Comparison of ENCODE assay signal across 1 cellular context in the genomic region with DNA sequence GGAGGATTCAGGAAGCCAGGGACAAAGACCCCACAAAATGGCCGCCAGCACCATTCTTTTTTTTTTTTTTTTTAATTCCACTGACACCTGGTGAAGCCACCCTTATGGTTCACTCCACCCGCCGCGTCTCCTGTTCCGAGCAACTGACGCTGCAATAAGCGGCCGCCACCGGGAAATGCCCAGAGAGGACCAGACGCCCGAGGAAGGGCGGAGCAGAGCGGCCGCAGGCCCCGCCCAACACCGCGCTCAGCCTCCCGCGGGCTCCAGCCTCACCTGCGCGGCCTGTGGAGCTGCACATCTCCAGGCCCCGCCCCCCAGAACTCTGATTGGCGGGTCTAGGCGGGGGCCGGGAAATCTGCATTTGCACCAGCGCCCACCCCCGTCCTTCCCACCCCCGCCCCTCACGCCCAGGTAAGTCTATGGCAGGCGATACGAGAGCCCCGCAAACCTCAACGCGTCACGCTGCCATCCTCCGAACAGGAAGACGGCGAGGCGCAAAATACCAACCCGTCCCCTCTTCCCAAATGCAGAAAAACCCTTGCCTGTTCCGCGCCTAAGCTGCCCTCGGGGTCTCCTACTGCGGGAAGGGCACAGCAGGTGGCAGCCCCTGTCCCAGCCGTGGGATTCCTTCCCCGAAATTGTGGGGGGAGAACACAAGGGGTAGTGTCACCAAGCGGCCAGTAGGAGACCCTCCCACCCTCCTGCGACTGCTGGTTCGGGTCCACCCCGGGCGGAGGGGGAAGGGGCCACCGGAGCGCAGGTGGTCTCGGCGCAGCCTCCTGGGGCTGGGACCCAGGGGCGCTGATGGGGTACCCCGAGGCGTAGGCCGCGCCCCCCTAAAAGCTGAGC.
TF ChIP-seq lines count a peak whose summit lies in the region.

No MANE protein-coding gene starts in this region.

TF ChIP-seq in HepG2, 621 proteins besides CTCF, POLR2A, EP300 and RAD21 (continued from another document and continues in another):
- TF ChIP-seq, protein P1, sequence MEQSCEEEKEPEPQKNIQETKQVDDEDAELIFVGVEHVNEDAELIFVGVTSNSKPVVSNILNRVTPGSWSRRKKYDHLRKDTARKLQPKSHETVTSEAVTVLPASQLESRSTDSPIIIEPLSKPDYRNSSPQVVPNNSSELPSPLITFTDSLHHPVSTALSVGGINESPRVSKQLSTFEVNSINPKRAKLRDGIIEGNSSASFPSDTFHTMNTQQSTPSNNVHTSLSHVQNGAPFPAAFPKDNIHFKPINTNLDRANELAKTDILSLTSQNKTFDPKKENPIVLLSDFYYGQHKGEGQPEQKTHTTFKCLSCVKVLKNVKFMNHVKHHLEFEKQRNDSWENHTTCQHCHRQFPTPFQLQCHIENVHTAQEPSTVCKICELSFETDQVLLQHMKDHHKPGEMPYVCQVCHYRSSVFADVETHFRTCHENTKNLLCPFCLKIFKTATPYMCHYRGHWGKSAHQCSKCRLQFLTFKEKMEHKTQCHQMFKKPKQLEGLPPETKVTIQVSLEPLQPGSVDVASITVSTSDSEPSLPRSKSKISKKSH (CRISPR knock-in tag; IDR thresholded peaks at IDR 0.05; ENCODE audit: borderline replicate concordance), result peak; percentile 81
- TF ChIP-seq, protein P2, sequence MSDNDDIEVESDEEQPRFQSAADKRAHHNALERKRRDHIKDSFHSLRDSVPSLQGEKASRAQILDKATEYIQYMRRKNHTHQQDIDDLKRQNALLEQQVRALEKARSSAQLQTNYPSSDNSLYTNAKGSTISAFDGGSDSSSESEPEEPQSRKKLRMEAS (IDR thresholded peaks at IDR 0.05), result peak; percentile 51
- peak; percentile 8; the same call in 1 of the 2 replicates for TF ChIP-seq FOXP4 (CRISPR knock-in tag; IDR thresholded peaks at IDR 0.05)
- peak; percentile 69; the same call in 1 of the 2 replicates for TF ChIP-seq ZSCAN21 (CRISPR knock-in tag; IDR thresholded peaks at IDR 0.05; ENCODE audit: borderline replicate concordance)
- TF ChIP-seq KAT7 (CRISPR knock-in tag; IDR thresholded peaks at IDR 0.05; ENCODE audit: borderline replicate concordance), result peak; percentile 90; the same call in 1 of the 2 replicates
- TF ChIP-seq MEF2D (CRISPR knock-in tag; IDR thresholded peaks at IDR 0.05), result peak; percentile 72
- TF ChIP-seq ZNF225 (CRISPR knock-in tag; IDR thresholded peaks at IDR 0.05), result peak; percentile 88; the same call in 1 of the 2 replicates
- peak; percentile 28; the same call in 1 of the 2 replicates for TF ChIP-seq ZNF703 (CRISPR knock-in tag; IDR thresholded peaks at IDR 0.05; ENCODE audit: borderline replicate concordance)
- TF ChIP-seq, protein P3, sequence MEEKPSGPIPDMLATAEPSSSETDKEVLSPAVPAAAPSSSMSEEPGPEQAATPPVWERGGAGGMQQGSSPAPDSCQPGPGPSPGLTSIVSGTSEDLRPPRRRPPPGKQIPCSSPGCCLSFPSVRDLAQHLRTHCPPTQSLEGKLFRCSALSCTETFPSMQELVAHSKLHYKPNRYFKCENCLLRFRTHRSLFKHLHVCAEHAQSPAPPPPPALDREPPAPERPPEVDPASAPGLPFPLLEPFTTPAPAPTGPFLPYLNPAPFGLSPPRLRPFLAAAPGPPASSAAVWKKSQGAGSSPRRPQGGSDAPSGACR (CRISPR knock-in tag; IDR thresholded peaks at IDR 0.05), result peak; percentile 73; the same call in 1 of the 2 replicates
- peak; percentile 58; the same call in 1 of the 2 replicates for TF ChIP-seq HIVEP1 (CRISPR knock-in tag; IDR thresholded peaks at IDR 0.05)
- TF ChIP-seq GZF1 (CRISPR knock-in tag; IDR thresholded peaks at IDR 0.05), result 0 out of 2 replicates have a peak, but pooled peaks have one; percentile 58
- peak; percentile 60; the same call in 1 of the 2 replicates for TF ChIP-seq ZNF740 (CRISPR knock-in tag; IDR thresholded peaks at IDR 0.05)
- peak; percentile 23; the same call in 1 of the 2 replicates for TF ChIP-seq SNAI1 (CRISPR knock-in tag; IDR thresholded peaks at IDR 0.05; ENCODE audit: borderline replicate concordance)
- 0 out of 2 replicates have a peak, but pooled peaks have one; percentile 6 for TF ChIP-seq ETS1 (CRISPR knock-in tag; IDR thresholded peaks at IDR 0.05)
- TF ChIP-seq CENPT (CRISPR knock-in tag; IDR thresholded peaks at IDR 0.05; ENCODE audit: low read depth), result 0 out of 2 replicates have a peak, but pooled peaks have one; percentile 52
- 0 out of 2 replicates have a peak, but pooled peaks have one; percentile 42 for TF ChIP-seq E2F1 (CRISPR knock-in tag; IDR thresholded peaks at IDR 0.05)
- TF ChIP-seq KDM3A (CRISPR knock-in tag; IDR thresholded peaks at IDR 0.05; ENCODE audit: low read depth), result peak; percentile 22; the same call in 1 of the 2 replicates
- no peak for TF ChIP-seq NKX3-1 (CRISPR knock-in tag; IDR thresholded peaks at IDR 0.05)
- 0 out of 2 replicates have a peak, but pooled peaks have one; percentile 7 for TF ChIP-seq FOSL2 (CRISPR knock-in tag; IDR thresholded peaks at IDR 0.05)
- peak; percentile 30; the same call in 1 of the 2 replicates for TF ChIP-seq ZNF350 (CRISPR knock-in tag; IDR thresholded peaks at IDR 0.05; ENCODE audit: borderline replicate concordance, low read depth)
- no peak for TF ChIP-seq ZNF589 (CRISPR knock-in tag; conservative IDR thresholded peaks at IDR 0.05)
- no peak for TF ChIP-seq SYNCRIP (IDR thresholded peaks at IDR 0.05; ENCODE audit: insufficient read depth, low read depth, low read length)
- TF ChIP-seq, protein P4, sequence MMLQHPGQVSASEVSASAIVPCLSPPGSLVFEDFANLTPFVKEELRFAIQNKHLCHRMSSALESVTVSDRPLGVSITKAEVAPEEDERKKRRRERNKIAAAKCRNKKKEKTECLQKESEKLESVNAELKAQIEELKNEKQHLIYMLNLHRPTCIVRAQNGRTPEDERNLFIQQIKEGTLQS (CRISPR knock-in tag; IDR thresholded peaks at IDR 0.05), result no peak
- peak; percentile 39; the same call in 1 of the 2 replicates for TF ChIP-seq DMAP1 (CRISPR knock-in tag; IDR thresholded peaks at IDR 0.05)
- peak; percentile 79 for TF ChIP-seq ZMYM2 (CRISPR knock-in tag; IDR thresholded peaks at IDR 0.05)
- TF ChIP-seq ZNF879 (CRISPR knock-in tag; IDR thresholded peaks at IDR 0.05), result no peak
- TF ChIP-seq PBX2 (CRISPR knock-in tag; IDR thresholded peaks at IDR 0.05), result peak; percentile 9
- 0 out of 2 replicates have a peak, but pooled peaks have one; percentile 10 for TF ChIP-seq TFE3 (CRISPR knock-in tag; IDR thresholded peaks at IDR 0.05)
- TF ChIP-seq ZNF766 (CRISPR knock-in tag; IDR thresholded peaks at IDR 0.05; ENCODE audit: borderline replicate concordance), result 0 out of 2 replicates have a peak, but pooled peaks have one; percentile 47
- TF ChIP-seq ZNF501 (CRISPR knock-in tag; IDR thresholded peaks at IDR 0.05), result peak; percentile 68
- TF ChIP-seq, protein P5, sequence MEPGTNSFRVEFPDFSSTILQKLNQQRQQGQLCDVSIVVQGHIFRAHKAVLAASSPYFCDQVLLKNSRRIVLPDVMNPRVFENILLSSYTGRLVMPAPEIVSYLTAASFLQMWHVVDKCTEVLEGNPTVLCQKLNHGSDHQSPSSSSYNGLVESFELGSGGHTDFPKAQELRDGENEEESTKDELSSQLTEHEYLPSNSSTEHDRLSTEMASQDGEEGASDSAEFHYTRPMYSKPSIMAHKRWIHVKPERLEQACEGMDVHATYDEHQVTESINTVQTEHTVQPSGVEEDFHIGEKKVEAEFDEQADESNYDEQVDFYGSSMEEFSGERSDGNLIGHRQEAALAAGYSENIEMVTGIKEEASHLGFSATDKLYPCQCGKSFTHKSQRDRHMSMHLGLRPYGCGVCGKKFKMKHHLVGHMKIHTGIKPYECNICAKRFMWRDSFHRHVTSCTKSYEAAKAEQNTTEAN (CRISPR knock-in tag; conservative IDR thresholded peaks at IDR 0.05), result 0 out of 2 replicates have a peak, but pooled peaks have one; percentile 53
- TF ChIP-seq, protein P6, sequence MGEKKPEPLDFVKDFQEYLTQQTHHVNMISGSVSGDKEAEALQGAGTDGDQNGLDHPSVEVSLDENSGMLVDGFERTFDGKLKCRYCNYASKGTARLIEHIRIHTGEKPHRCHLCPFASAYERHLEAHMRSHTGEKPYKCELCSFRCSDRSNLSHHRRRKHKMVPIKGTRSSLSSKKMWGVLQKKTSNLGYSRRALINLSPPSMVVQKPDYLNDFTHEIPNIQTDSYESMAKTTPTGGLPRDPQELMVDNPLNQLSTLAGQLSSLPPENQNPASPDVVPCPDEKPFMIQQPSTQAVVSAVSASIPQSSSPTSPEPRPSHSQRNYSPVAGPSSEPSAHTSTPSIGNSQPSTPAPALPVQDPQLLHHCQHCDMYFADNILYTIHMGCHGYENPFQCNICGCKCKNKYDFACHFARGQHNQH (CRISPR knock-in tag; IDR thresholded peaks at IDR 0.05), result no peak; the same call in none of the 2 replicates
- peak; percentile 88; the same call in 1 of the 2 replicates for TF ChIP-seq ISX (CRISPR knock-in tag; conservative IDR thresholded peaks at IDR 0.05)
- no peak for TF ChIP-seq RFXANK (CRISPR knock-in tag; IDR thresholded peaks at IDR 0.05)
- TF ChIP-seq ZNF430 (CRISPR knock-in tag; IDR thresholded peaks at IDR 0.05), result 0 out of 2 replicates have a peak, but pooled peaks have one; percentile 29
- TF ChIP-seq HMG20A (CRISPR knock-in tag; IDR thresholded peaks at IDR 0.05; ENCODE audit: borderline replicate concordance), result no peak
- peak; percentile 69; the same call in 1 of the 2 replicates for TF ChIP-seq ZNF788 (CRISPR knock-in tag; IDR thresholded peaks at IDR 0.05; ENCODE audit: borderline replicate concordance)
- TF ChIP-seq, protein P7, sequence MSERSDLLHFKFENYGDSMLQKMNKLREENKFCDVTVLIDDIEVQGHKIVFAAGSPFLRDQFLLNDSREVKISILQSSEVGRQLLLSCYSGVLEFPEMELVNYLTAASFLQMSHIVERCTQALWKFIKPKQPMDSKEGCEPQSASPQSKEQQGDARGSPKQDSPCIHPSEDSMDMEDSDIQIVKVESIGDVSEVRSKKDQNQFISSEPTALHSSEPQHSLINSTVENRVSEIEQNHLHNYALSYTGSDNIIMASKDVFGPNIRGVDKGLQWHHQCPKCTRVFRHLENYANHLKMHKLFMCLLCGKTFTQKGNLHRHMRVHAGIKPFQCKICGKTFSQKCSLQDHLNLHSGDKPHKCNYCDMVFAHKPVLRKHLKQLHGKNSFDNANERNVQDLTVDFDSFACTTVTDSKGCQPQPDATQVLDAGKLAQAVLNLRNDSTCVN (CRISPR knock-in tag; IDR thresholded peaks at IDR 0.05; ENCODE audit: borderline replicate concordance), result peak; percentile 39; the same call in 1 of the 2 replicates
- no peak for TF ChIP-seq TCF7L2 (IDR thresholded peaks at IDR 0.05; ENCODE audit: low read depth, low read length)
- TF ChIP-seq SAP130 (CRISPR knock-in tag; IDR thresholded peaks at IDR 0.05; ENCODE audit: low read depth), result peak; percentile 78
- TF ChIP-seq HOXA9 (CRISPR knock-in tag; IDR thresholded peaks at IDR 0.05; ENCODE audit: borderline replicate concordance), result no peak
- TF ChIP-seq HOXD1 (CRISPR knock-in tag; IDR thresholded peaks at IDR 0.05), result peak; percentile 24; the same call in 1 of the 2 replicates
- no peak for TF ChIP-seq PAX8 (CRISPR knock-in tag; IDR thresholded peaks at IDR 0.05; ENCODE audit: borderline replicate concordance)
